ENCODE assay signal across 10 cellular contexts in the genomic region with DNA sequence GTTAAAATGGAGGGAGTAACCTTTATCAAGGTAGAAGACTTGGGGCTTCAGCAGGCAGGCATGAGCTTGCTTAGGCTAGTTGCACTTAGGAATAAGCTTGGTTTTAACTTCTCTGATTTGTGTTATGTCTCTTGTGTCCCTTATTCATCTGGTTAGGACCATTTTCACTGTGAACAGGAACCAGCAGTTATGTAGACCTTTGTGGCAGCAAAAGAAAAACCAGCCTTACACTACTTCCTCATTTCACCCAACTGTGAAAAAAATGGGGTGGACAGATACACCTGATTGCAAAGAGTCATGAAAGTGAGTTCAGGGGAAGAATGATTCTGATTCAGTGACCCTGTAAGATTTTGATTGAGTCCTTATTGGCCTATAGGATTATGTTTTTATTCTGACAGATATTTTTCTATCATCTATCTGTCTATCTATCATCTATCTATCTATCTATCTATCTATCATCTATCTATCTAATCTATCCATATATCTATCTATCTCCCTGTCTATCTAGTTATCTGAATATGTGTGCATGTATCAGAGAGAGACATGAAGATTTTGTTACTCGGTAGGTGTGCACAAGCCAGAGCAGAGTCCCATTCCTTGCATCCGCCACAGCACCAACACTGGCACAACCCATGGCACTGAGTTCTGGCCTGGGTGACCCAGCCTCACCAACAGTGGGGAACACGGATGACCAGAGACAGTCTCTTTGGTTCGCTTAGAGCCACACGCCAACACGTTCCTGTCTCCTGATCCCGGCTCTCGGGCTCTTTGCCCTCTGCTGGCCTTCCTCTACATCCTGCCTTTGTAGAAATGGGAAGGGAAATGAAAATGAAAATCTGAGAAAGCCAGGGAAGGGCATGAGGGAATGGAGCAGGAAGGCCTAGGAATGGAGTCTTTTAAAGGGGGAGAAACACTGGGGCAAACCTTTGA. TPM values are rescaled to one million over a fixed set of nuclear protein-coding genes. Genes with fewer than 3 reads are reported as not detected.
DNase-seq lines count a peak whose midpoint lies in the region; ATAC-seq and TF ChIP-seq lines count a peak whose summit lies in the region.
"Had no signal": no experiment of that assay in that cellular context is flagged by ENCODE, and none has a peak within 500 bp of the region (broad histone marks: within the 10 kb centered on the region; RNA-seq: fewer than 3 reads in every experiment).

No MANE protein-coding gene starts in this region.

- intact Hi-C loops in esophagus squamous epithelium (cut with DNase I): no loop called here
- intact Hi-C loops in adrenal gland (cut with DNase I): no loop called here
- intact Hi-C loops in Caco-2 (cut with micrococcal nuclease; ENCODE audit: unreplicated experiment): no loop called here

- WGBS in esophagus squamous epithelium, 2 donors: 85 to 91% methylated on average over 7 to 8 of the region's 8 CpGs
- 84 to 96% (median 87%) methylated on average over 8 of the region's 8 CpGs for WGBS in adrenal gland, 4 donors

- CTCF ChIA-PET in Caco-2 (lab: Charles Lee): no interaction called here

- no peak for TF ChIP-seq POLR2A in esophagus squamous epithelium (IDR thresholded peaks at IDR 0.05)
- no peak for TF ChIP-seq POLR2A in adrenal gland (IDR thresholded peaks at IDR 0.05)

- no peak overlapping the region for H3K4me3 Mint-ChIP-seq in Caco-2 (ENCODE audit: unreplicated experiment)

- ATAC-seq in GM21447 (IDR thresholded peaks at IDR 0.05; ENCODE audit: unreplicated experiment): peak; percentile 92
- peak; percentile 97 for ATAC-seq in HG03520 (IDR thresholded peaks at IDR 0.05; ENCODE audit: unreplicated experiment)
- ATAC-seq: Panc1 had no signal

- H3K4me3 ChIP-seq in GM06990 (replicated peaks; ENCODE audit: low read depth, low read length) (no peak overlapping the region), esophagus squamous epithelium (no peak overlapping the region), adrenal gland (no peak overlapping the region), Caco-2 (ENCODE audit: low read depth, low read length) (no peak overlapping the region)

- no peaks in the 10 kb centered on the region for H3K36me3 Mint-ChIP-seq in Caco-2 (ENCODE audit: insufficient read depth, unreplicated experiment)

- H3K27me3 ChIP-seq in GM06990 (replicated peaks; ENCODE audit: control insufficient read depth, insufficient read depth, low read length) (no peaks in the 10 kb centered on the region), esophagus squamous epithelium (no peaks in the 10 kb centered on the region), adrenal gland (no peaks in the 10 kb centered on the region), Caco-2 (replicated peaks; ENCODE audit: control insufficient read depth, insufficient read depth, low read length) (no peaks in the 10 kb centered on the region)

- no peaks in the 10 kb centered on the region for H3K27me3 Mint-ChIP-seq in Caco-2 (ENCODE audit: insufficient read depth, unreplicated experiment)

- peaks cover 9% of the 10 kb centered on the region for H3K4me1 Mint-ChIP-seq in Caco-2 (ENCODE audit: low read depth, unreplicated experiment)

- H3K9me3 ChIP-seq in esophagus squamous epithelium: no peaks in the 10 kb centered on the region
- no peaks in the 10 kb centered on the region for H3K9me3 ChIP-seq in adrenal gland (replicated peaks in 1 of 3)
- no peaks in the 10 kb centered on the region for H3K9me3 ChIP-seq in Caco-2

- peak; percentile 66 for DNase-seq in GM06990 (ENCODE audit: extremely low read depth, insufficient read length)
- DNase-seq in esophagus squamous epithelium (lab: John Stamatoyannopoulos, UW): no peak
- DNase-seq in adrenal gland: no peak
- DNase-seq in NCI-H187 treated with DMSO at 0.1 percent for 48 hours (lab: John Stamatoyannopoulos, UW): no peak
- no peak for DNase-seq in Caco-2
- no peak for DNase-seq in amniotic stem cell (lab: John Stamatoyannopoulos, UW)

- no peaks in the 10 kb centered on the region for H3K9me3 Mint-ChIP-seq in Caco-2 (ENCODE audit: unreplicated experiment)

- H3K4me1 ChIP-seq in esophagus squamous epithelium: peaks cover 0 to 43% (median 10%) of the 10 kb centered on the region in 3 donors
- peaks cover 0 to 10% of the 10 kb centered on the region in 2 donors for H3K4me1 ChIP-seq in adrenal gland (replicated peaks in 1 of 2)
- H3K4me1 ChIP-seq in Caco-2: peaks cover 3% of the 10 kb centered on the region; the same call in 1 of the 2 replicates

- POLR2A ChIA-PET in Caco-2 (lab: Charles Lee): no interaction called here

- TF ChIP-seq CTCF in GM06990 (IDR thresholded peaks at IDR 0.05; ENCODE audit: insufficient read depth, low read length, poor library complexity, severe bottlenecking) (no peak), esophagus squamous epithelium (IDR thresholded peaks at IDR 0.05) (no peak), adrenal gland (IDR thresholded peaks at IDR 0.05) (no peak), Caco-2 (IDR thresholded peaks at IDR 0.05; ENCODE audit: insufficient read depth in 1 of 2, low read depth in 1 of 2, low read length in 1 of 2, severe bottlenecking in 1 of 2, unreplicated experiment in 1 of 2) (no peak)

- no peak overlapping the region for H3K27ac Mint-ChIP-seq in Caco-2 (ENCODE audit: unreplicated experiment)

- H3K27ac ChIP-seq in esophagus squamous epithelium (peak overlapping the region in 3 of 4 donors; percentile 63 to 72 (median 64)), adrenal gland (peak overlapping the region in 1 of 5 donors; percentile 33)

- no TSS peak for BruUV-seq in Caco-2 (replicated peaks; lab: Mats Ljungman, UMichigan)

- no peaks in the 10 kb centered on the region for H3K36me3 ChIP-seq in GM06990 (ENCODE audit: control insufficient read depth, insufficient read depth, low read length)
- no peaks in the 10 kb centered on the region for H3K36me3 ChIP-seq in esophagus squamous epithelium
- no peaks in the 10 kb centered on the region for H3K36me3 ChIP-seq in adrenal gland (replicated peaks in 1 of 2)
- H3K36me3 ChIP-seq in Caco-2 (ENCODE audit: control insufficient read depth, insufficient read depth, low read length): no peaks in the 10 kb centered on the region

RNA-seq across cellular contexts. Expression of gene ZNF366, which starts 1.3 kb away (rescaled TPM):
- total RNA-seq in esophagus squamous epithelium: 1 to 10 TPM in 2 of 4 donors, under 1 TPM in 2; 0.48 to 2.9 (median 1.4) TPM
- 1 to 10 TPM; 2.1 to 5.3 (median 3.9) TPM for total RNA-seq in adrenal gland
- polyA plus RNA-seq in adrenal gland: 1 to 10 TPM in 2 of 3 donors, under 1 TPM in 1; 0.24 to 2.2 (median 1.3) TPM
- total RNA-seq in Caco-2 (2022): not detected in 2 replicates
- total RNA-seq: bronchial epithelial cell had no signal
